Comparison of ENCODE assay signal across 22 cellular contexts in the genomic region with DNA sequence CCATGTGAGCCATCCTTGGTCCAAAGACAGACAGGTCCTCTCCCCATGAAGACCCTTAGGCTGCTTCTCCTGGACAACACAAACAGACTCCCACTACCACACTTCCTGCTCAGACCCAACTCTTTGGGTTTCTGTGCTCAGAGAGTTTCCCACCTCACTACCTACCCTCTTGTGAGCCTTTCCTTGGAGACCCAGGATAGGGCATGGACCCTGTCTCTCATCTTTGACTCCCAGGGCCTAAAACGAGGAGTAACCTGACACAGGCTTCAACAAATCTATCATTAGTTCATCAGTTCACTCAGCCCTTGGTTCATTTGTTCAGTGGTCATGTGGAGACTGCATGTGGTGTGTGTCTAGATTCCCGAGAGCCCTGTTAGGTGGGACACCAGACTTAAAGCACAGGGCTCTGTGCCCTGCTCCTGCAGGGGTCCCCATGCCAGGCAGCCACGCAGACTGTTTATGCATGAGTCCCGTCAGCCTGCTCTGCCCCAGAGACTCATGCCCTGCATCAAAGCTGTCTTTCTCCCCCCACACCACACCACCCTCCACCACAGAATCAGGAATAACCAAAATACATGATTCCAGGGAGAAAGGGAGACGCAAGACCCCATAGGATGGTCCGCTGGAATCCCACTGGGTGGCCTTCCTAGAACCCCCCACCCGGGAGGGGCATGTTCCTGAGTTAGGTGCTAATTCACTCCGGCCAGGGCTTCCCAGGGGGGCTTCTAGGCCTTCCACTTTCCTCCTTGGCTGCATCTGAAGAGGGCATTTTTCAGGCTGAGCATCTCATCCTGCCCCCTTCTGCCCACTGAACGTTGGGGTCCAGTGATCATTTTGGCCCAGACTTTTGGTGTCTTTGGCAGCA.
DNase-seq lines count a peak whose midpoint lies in the region; ATAC-seq and TF ChIP-seq lines count a peak whose summit lies in the region.
"Had no signal": no experiment of that assay in that cellular context is flagged by ENCODE, and none has a peak within 500 bp of the region (broad histone marks: within the 10 kb centered on the region; RNA-seq: fewer than 3 reads in every experiment).

No MANE protein-coding gene starts in this region.

- CTCF ChIA-PET in activated CD8-positive, alpha-beta memory T cell treated with anti-CD3 and anti-CD28 coated beads, Interleukin-2, amount 10 ng/mL, durations not matched to agents 7 days and 5 days (lab: Charles Lee): interaction anchor here (1.6 kb wide), 1 partner anchor 10 kb away, joined by 3 read pairs; no protein-coding TSS in a partner anchor

- H3K36me3 ChIP-seq in upper lobe of right lung (no peaks in the 10 kb centered on the region), prostate gland (no peaks in the 10 kb centered on the region)
- H3K36me3 ChIP-seq: HAP-1, SJSA1 had no signal

- no peak overlapping the region for H3K4me3 Mint-ChIP-seq in activated CD8-positive, alpha-beta memory T cell treated with anti-CD3 and anti-CD28 coated beads, Interleukin-2, amount 10 ng/mL, durations not matched to agents 7 days and 5 days

- TF ChIP-seq CTCF in HL-60 (IDR thresholded peaks at IDR 0.05; ENCODE audit: insufficient read depth, low read length): no peak
- no peak for TF ChIP-seq CTCF in upper lobe of right lung (IDR thresholded peaks at IDR 0.05)
- no peak for TF ChIP-seq CTCF in prostate gland (IDR thresholded peaks at IDR 0.05)

- H3K27ac Mint-ChIP-seq in activated CD8-positive, alpha-beta memory T cell treated with anti-CD3 and anti-CD28 coated beads, Interleukin-2, amount 10 ng/mL, durations not matched to agents 7 days and 5 days: no peak overlapping the region

- H3K9me3 Mint-ChIP-seq in activated CD8-positive, alpha-beta memory T cell treated with anti-CD3 and anti-CD28 coated beads, Interleukin-2, amount 10 ng/mL, durations not matched to agents 7 days and 5 days (ENCODE audit: low read depth): no peaks in the 10 kb centered on the region

- H3K27ac ChIP-seq in HL-60 (replicated peaks): peak overlapping the region; percentile 19
- no peak overlapping the region for H3K27ac ChIP-seq in upper lobe of right lung
- no peak overlapping the region for H3K27ac ChIP-seq in prostate gland
- H3K27ac ChIP-seq: C4-2B, GM23248, SJSA1 had no signal

- peaks cover 17% of the 10 kb centered on the region for H3K27me3 Mint-ChIP-seq in activated CD8-positive, alpha-beta memory T cell treated with anti-CD3 and anti-CD28 coated beads, Interleukin-2, amount 10 ng/mL, durations not matched to agents 7 days and 5 days

- peak; percentile 25 for DNase-seq in activated CD8-positive, alpha-beta memory T cell treated with anti-CD3 and anti-CD28 coated beads, Interleukin-2, amount 10 ng/mL, durations not matched to agents 7 days and 5 days
- no peak for DNase-seq in activated CD8-positive, alpha-beta memory T cell treated with anti-CD3 and anti-CD28 coated beads, Interleukin-2, amount 50 U/mL, for 4 hours
- DNase-seq in HL-60 (ENCODE audit: low read depth in 1 of 2, low spot score in 1 of 2) (no peak), left lobe of liver (ENCODE audit: low spot score) (peak; percentile 16), upper lobe of right lung (peak; percentile 18), prostate gland (ENCODE audit: low spot score) (no peak), NCI-H146 (lab: John Stamatoyannopoulos, UW) (no peak)
- DNase-seq: DMS53, GDM1, GM23248, KG1, NCI-H1092, NCI-H1436 treated with DMSO at 0.1 percent for 48 hours, NCI-H2029, NCI-H2171, NCI-H345, NCI-H524 treated with DMSO at 0.1 percent for 48 hours, NCI-H82 had no signal

- 78% methylated on average over 9 of the region's 9 CpGs for WGBS in prostate gland

- no peak for ATAC-seq in activated CD8-positive, alpha-beta memory T cell treated with anti-CD3 and anti-CD28 coated beads, Interleukin-2, amount 10 ng/mL, durations not matched to agents 7 days and 5 days
- ATAC-seq in left lobe of liver (no peak), upper lobe of right lung (no peak)
- ATAC-seq: Panc1 had no signal

- no peaks in the 10 kb centered on the region for H3K4me1 ChIP-seq in upper lobe of right lung
- no peaks in the 10 kb centered on the region for H3K4me1 ChIP-seq in prostate gland (replicated peaks)
- H3K4me1 ChIP-seq: HAP-1, SJSA1 had no signal

- H3K36me3 Mint-ChIP-seq in activated CD8-positive, alpha-beta memory T cell treated with anti-CD3 and anti-CD28 coated beads, Interleukin-2, amount 10 ng/mL, durations not matched to agents 7 days and 5 days: no peaks in the 10 kb centered on the region

- H3K4me3 ChIP-seq in HL-60 (replicated peaks; ENCODE audit: insufficient read depth, low read length) (no peak overlapping the region), upper lobe of right lung (no peak overlapping the region), prostate gland (no peak overlapping the region)
- H3K4me3 ChIP-seq: GM23248, HAP-1, SJSA1 had no signal

- no peaks in the 10 kb centered on the region for H3K4me1 Mint-ChIP-seq in activated CD8-positive, alpha-beta memory T cell treated with anti-CD3 and anti-CD28 coated beads, Interleukin-2, amount 10 ng/mL, durations not matched to agents 7 days and 5 days

- no peaks in the 10 kb centered on the region for H3K9me3 ChIP-seq in upper lobe of right lung
- no peaks in the 10 kb centered on the region for H3K9me3 ChIP-seq in prostate gland
- H3K9me3 ChIP-seq: HAP-1, SJSA1 had no signal

- TF ChIP-seq POLR2A in prostate gland (IDR thresholded peaks at IDR 0.05): no peak

- H3K27me3 ChIP-seq in HL-60 (ENCODE audit: insufficient read depth, poor library complexity, severe bottlenecking) (no peaks in the 10 kb centered on the region), upper lobe of right lung (no peaks in the 10 kb centered on the region), prostate gland (replicated peaks; ENCODE audit: insufficient read depth) (no peaks in the 10 kb centered on the region)

- intact Hi-C loops in upper lobe of right lung (cut with DNase I) (no loop called here), prostate gland (cut with DNase I) (no loop called here)

Comparison
In these comparisons a context has a peak if more than half of its experiments do, and no peak if none do; other contexts are left out.
1. DNase-seq: peak in activated CD8-positive, alpha-beta memory T cell treated with anti-CD3 and anti-CD28 coated beads, Interleukin-2, amount 10 ng/mL, durations not matched to agents 7 days and 5 days (single experiment), left lobe of liver (single experiment) and upper lobe of right lung (single experiment); none in activated CD8-positive, alpha-beta memory T cell treated with anti-CD3 and anti-CD28 coated beads, Interleukin-2, amount 50 U/mL, for 4 hours (single experiment), HL-60 (0 of 2), prostate gland (single experiment) and NCI-H146 (single experiment).